Comparison of ENCODE assay signal across 8 cellular contexts in genomic region chr19:49570997-49571676, GRCh38. TPM values are rescaled to one million over a fixed set of nuclear protein-coding genes. Genes with fewer than 3 reads are reported as not detected.
A peak's percentile ranks its signal among the peaks of the same experiment; 100 is the strongest.
DNase-seq lines count a peak whose midpoint lies in the region; ATAC-seq and TF ChIP-seq lines count a peak whose summit lies in the region.

No MANE protein-coding gene starts in this region.

- BruUV-seq in IMR-90 (replicated peaks; lab: Mats Ljungman, UMichigan): no TSS peak

- H3K4ac ChIP-seq in IMR-90 (ENCODE audit: low read depth, low read length): 0 out of 2 replicates have a peak overlapping the region, but pooled peaks have one; percentile 2

- no peak overlapping the region; a peak in 1 of 4 replicates for H4K8ac ChIP-seq in IMR-90 (ENCODE audit: low read depth in 2 of 2, low read length in 2 of 2)

- TF ChIP-seq POLR2A in IMR-90 (IDR thresholded peaks at IDR 0.05; ENCODE audit: low read depth, low read length): no peak

- no peak overlapping the region for H4K91ac ChIP-seq in IMR-90 (ENCODE audit: insufficient read depth, low read depth, low read length)

- WGBS in IMR-90 (ENCODE audit: extremely low coverage in 2 of 2, insufficient read length in 1 of 2), 2 experiments: 89% methylated on average over 3 of the region's 11 CpGs; no CpG with 5 or more reads in 1 of the 2 experiments

- no peaks in the 10 kb centered on the region for H3K27me3 ChIP-seq in IMR-90 (ENCODE audit: control insufficient read depth, insufficient read depth, low read length)

- in situ Hi-C loops in IMR-90 (cut with MboI; ENCODE audit: low sequenced_read_pairs): loop anchor here (25.0 kb wide), 1 partner anchor 309 kb away; no protein-coding TSS in a partner anchor

- no peak overlapping the region for H3K27ac ChIP-seq in IMR-90 (ENCODE audit: insufficient read depth, low read length)
- peak overlapping the region; percentile 47 for H3K27ac ChIP-seq in VCaP

- H3K23ac ChIP-seq in IMR-90 (ENCODE audit: low read depth, low read length): peak overlapping the region; percentile 61; the same call in 1 of the 2 replicates

- H2AK9ac ChIP-seq in IMR-90 (replicated peaks; ENCODE audit: low read depth, low read length, poor library complexity): no peak overlapping the region

- H3K9me3 ChIP-seq in IMR-90 (ENCODE audit: control insufficient read depth, insufficient read depth, low read length): no peaks in the 10 kb centered on the region

- H3K4me1 ChIP-seq in IMR-90 (ENCODE audit: control insufficient read depth, insufficient read depth, low read length): no peaks in the 10 kb centered on the region

- TF ChIP-seq RAD21 in IMR-90 (IDR thresholded peaks at IDR 0.05; ENCODE audit: low read length): no peak

- peaks cover 11 to 61% of the 10 kb centered on the region in 2 experiments for H3K79me1 ChIP-seq in IMR-90 (ENCODE audit: low read depth in 1 of 2, low read length in 2 of 2)

- CTCF ChIA-PET in IMR-90 (lab: Yijun Ruan, JAX): interaction anchor here (1.2 to 2.0 kb wide), 9 partner anchors 10 to 100 kb away, joined by 3 to 12 read pairs (median 6); partner anchors contain the start of genes RPS11, RRAS and SCAF1

- no peak overlapping the region for H3K18ac ChIP-seq in IMR-90 (ENCODE audit: low read depth, low read length)

- H2BK5ac ChIP-seq in IMR-90 (ENCODE audit: low read depth, low read length, poor library complexity, severe bottlenecking): no peak overlapping the region

- POLR2A ChIA-PET in IMR-90 (lab: Charles Lee; ENCODE audit: unreplicated experiment): no interaction called here

- H3K4me2 ChIP-seq in IMR-90 (ENCODE audit: low read depth, low read length): no peak overlapping the region

- peaks cover 9% of the 10 kb centered on the region for H3K36me3 ChIP-seq in IMR-90 (ENCODE audit: control insufficient read depth, insufficient read depth, low read length)

- DNase-seq in COLO668 (lab: John Stamatoyannopoulos, UW; ENCODE audit: unreplicated experiment) (peak; percentile 11), IMR-90 (no peak), left kidney (ENCODE audit: low read depth, low spot score) (peak; percentile 89)
- no peak for DNase-seq in stimulated activated CD4-positive, alpha-beta T cell treated with anti-CD3 and anti-CD28 coated beads, Interleukin-1b, Interleukin-23, amount 100 ng/mL, for 48 hours
- no peak for DNase-seq in activated T-cell treated with anti-CD3 and anti-CD28 coated beads, Interleukin-2, amount 50 U/mL, for 48 hours

- dilution Hi-C loops in IMR-90 (cut with HindIII; ENCODE audit: low sequenced_read_pairs, unreplicated experiment): no loop called here

- no peak overlapping the region for H4K5ac ChIP-seq in IMR-90 (ENCODE audit: low read depth, low read length)

- H3K56ac ChIP-seq in IMR-90 (ENCODE audit: extremely low read depth, insufficient read depth, low read length): no peak overlapping the region

- ATAC-seq in IMR-90 (ENCODE audit: low read depth) (peak; percentile 19), HG03175 (IDR thresholded peaks at IDR 0.05; ENCODE audit: unreplicated experiment) (no peak), GM21381 (IDR thresholded peaks at IDR 0.05; ENCODE audit: unreplicated experiment) (no peak)

- TF ChIP-seq CTCF in IMR-90 (conservative IDR thresholded peaks at IDR 0.05; ENCODE audit: low read depth, low read length): no peak
- TF ChIP-seq CTCF in VCaP (conservative IDR thresholded peaks at IDR 0.05): peak; percentile 54

- intact Hi-C loops in IMR-90 (cut with micrococcal nuclease): loop anchor here (1.0 to 5.0 kb wide), 3 partner anchors 68 to 111 kb away; partner anchors contain the start of gene FLT3LG

- H2BK15ac ChIP-seq in IMR-90 (ENCODE audit: low read depth, low read length): no peak overlapping the region

- H2BK120ac ChIP-seq in IMR-90 (ENCODE audit: low read depth, low read length): no peak overlapping the region

- H2AFZ ChIP-seq in IMR-90 (replicated peaks; ENCODE audit: low read length, poor library complexity): no peak overlapping the region

- no peak overlapping the region for H3K14ac ChIP-seq in IMR-90 (replicated peaks; ENCODE audit: low read depth, low read length)

- no peak overlapping the region for H3K9ac ChIP-seq in IMR-90 (ENCODE audit: low read depth, low read length)

- no peaks in the 10 kb centered on the region for H3K9me1 ChIP-seq in IMR-90 (ENCODE audit: insufficient read depth, low read length)

- peaks cover 40% of the 10 kb centered on the region for H4K20me1 ChIP-seq in IMR-90 (ENCODE audit: insufficient read depth, low read length)

- H2AK5ac ChIP-seq in IMR-90 (ENCODE audit: low read depth, low read length): no peak overlapping the region

- H3K4me3 ChIP-seq in IMR-90 (ENCODE audit: insufficient read depth, low read depth, low read length): no peak overlapping the region

- no peak overlapping the region for H2BK20ac ChIP-seq in IMR-90 (ENCODE audit: low read depth, low read length)

TF ChIP-seq in IMR-90, 13 proteins besides CTCF, POLR2A, EP300 and RAD21:
- TF ChIP-seq CEBPB (IDR thresholded peaks at IDR 0.05; ENCODE audit: low read depth, low read length): no peak
- no peak for TF ChIP-seq MAZ (IDR thresholded peaks at IDR 0.05; ENCODE audit: borderline replicate concordance, low read depth, low read length)
- no peak for TF ChIP-seq MAFK (IDR thresholded peaks at IDR 0.05; ENCODE audit: low read depth, low read length)
- TF ChIP-seq RFX5 (IDR thresholded peaks at IDR 0.05; ENCODE audit: low read depth, low read length): no peak
- no peak for TF ChIP-seq MXI1 (IDR thresholded peaks at IDR 0.05; ENCODE audit: borderline replicate concordance, low read depth, low read length)
- TF ChIP-seq NFE2L2 (IDR thresholded peaks at IDR 0.05; ENCODE audit: low read depth, low read length): no peak
- no peak for TF ChIP-seq FOS (IDR thresholded peaks at IDR 0.05; ENCODE audit: low read depth, low read length)
- TF ChIP-seq ELK1 (IDR thresholded peaks at IDR 0.05; ENCODE audit: borderline replicate concordance, low read depth, low read length): no peak
- TF ChIP-seq USF2 (IDR thresholded peaks at IDR 0.05; ENCODE audit: low read depth, low read length): no peak
- no peak for TF ChIP-seq RCOR1 (IDR thresholded peaks at IDR 0.05; ENCODE audit: insufficient replicate concordance, low read length)
- no peak for TF ChIP-seq BHLHE40 (IDR thresholded peaks at IDR 0.05; ENCODE audit: low read depth, low read length)
- no peak for TF ChIP-seq SMC3 (IDR thresholded peaks at IDR 0.05; ENCODE audit: low read depth, low read length)
- no peak for TF ChIP-seq CHD1 (IDR thresholded peaks at IDR 0.05; ENCODE audit: low read depth, low read length)

RNA-seq across cellular contexts. Expression of gene NOSIP, which starts 9.2 kb away (rescaled TPM):
- total RNA-seq in IMR-90 (2012; rRNA removed): 118 and 130 TPM in 2 replicates
- polyA plus RNA-seq in IMR-90 (2012; rRNA removed): 138 and 164 TPM in 2 replicates
- polyA plus RNA-seq in IMR-90 (2012; cell fraction: cytosol; rRNA removed): 60.4 and 106 TPM in 2 replicates
- 69.7 and 147 TPM in 2 replicates for polyA plus RNA-seq in IMR-90 (2012; cell fraction: nucleus; rRNA removed; ENCODE audit: low replicate concordance)

RNA-seq across cellular contexts. Expression of gene PRRG2, which starts 10.0 kb away (rescaled TPM):
- total RNA-seq in IMR-90 (2012; rRNA removed): under 0.01 and 0.54 TPM in 2 replicates
- polyA plus RNA-seq in IMR-90 (2012; rRNA removed): 0.14 and 0.52 TPM in 2 replicates
- 0.13 and 0.25 TPM in 2 replicates for polyA plus RNA-seq in IMR-90 (2012; cell fraction: cytosol; rRNA removed)
- 0.15 and 0.25 TPM in 2 replicates for polyA plus RNA-seq in IMR-90 (2012; cell fraction: nucleus; rRNA removed; ENCODE audit: low replicate concordance)

RNA-seq across cellular contexts. Expression of gene PRR12, which starts 19.8 kb away (rescaled TPM):
- total RNA-seq in IMR-90 (2012; rRNA removed): 0.28 and 0.36 TPM in 2 replicates
- 4.0 and 4.1 TPM in 2 replicates for polyA plus RNA-seq in IMR-90 (2012; rRNA removed)
- polyA plus RNA-seq in IMR-90 (2012; cell fraction: cytosol; rRNA removed): 3.8 and 3.9 TPM in 2 replicates
- 5.8 and 9.9 TPM in 2 replicates for polyA plus RNA-seq in IMR-90 (2012; cell fraction: nucleus; rRNA removed; ENCODE audit: low replicate concordance)

RNA-seq across cellular contexts. Expression of gene RCN3, which starts 43.3 kb away (rescaled TPM):
- total RNA-seq in IMR-90 (2012; rRNA removed): 102 and 111 TPM in 2 replicates
- 116 and 119 TPM in 2 replicates for polyA plus RNA-seq in IMR-90 (2012; rRNA removed)
- 122 and 126 TPM in 2 replicates for polyA plus RNA-seq in IMR-90 (2012; cell fraction: cytosol; rRNA removed)
- 53.7 and 82.6 TPM in 2 replicates for polyA plus RNA-seq in IMR-90 (2012; cell fraction: nucleus; rRNA removed; ENCODE audit: low replicate concordance)

RNA-seq across cellular contexts. Expression of gene FCGRT, which starts 58.7 kb away (rescaled TPM):
- 14.7 and 17.0 TPM in 2 replicates for total RNA-seq in IMR-90 (2012; rRNA removed)
- 64.8 and 68.7 TPM in 2 replicates for polyA plus RNA-seq in IMR-90 (2012; rRNA removed)
- 76.9 and 114 TPM in 2 replicates for polyA plus RNA-seq in IMR-90 (2012; cell fraction: cytosol; rRNA removed)
- 118 and 198 TPM in 2 replicates for polyA plus RNA-seq in IMR-90 (2012; cell fraction: nucleus; rRNA removed; ENCODE audit: low replicate concordance)

Comparison
In these comparisons a context has a peak if more than half of its experiments do, and no peak if none do; other contexts are left out.
1. DNase-seq: peak in COLO668 (single experiment) and left kidney (single experiment); none in IMR-90 (single experiment), stimulated activated CD4-positive, alpha-beta T cell treated with anti-CD3 and anti-CD28 coated beads, Interleukin-1b, Interleukin-23, amount 100 ng/mL, for 48 hours (single experiment) and activated T-cell treated with anti-CD3 and anti-CD28 coated beads, Interleukin-2, amount 50 U/mL, for 48 hours (0 of 2).